Comparison of ENCODE assay signal across 8 cellular contexts in genomic region chr12:49233842-49234526, GRCh38. TPM values are rescaled to one million over a fixed set of nuclear protein-coding genes. Genes with fewer than 3 reads are reported as not detected.
DNase-seq lines count a peak whose midpoint lies in the region; ATAC-seq and TF ChIP-seq lines count a peak whose summit lies in the region.

No MANE protein-coding gene starts in this region.

- H3K36me3 Mint-ChIP-seq in IgD-negative memory B cell = no peaks in the 10 kb centered on the region

- peak overlapping the region; percentile 90 to 98 (median 94) for H3K4me3 Mint-ChIP-seq in IgD-negative memory B cell

- CTCF ChIA-PET in RWPE1 (lab: Yijun Ruan, JAX) = interaction anchor here (0.6 to 1.8 kb wide), 5 partner anchors 20 to 1159 kb away, joined by 3 to 18 read pairs (median 3); partner anchors contain the start of gene TUBA1A

- peak overlapping the region; percentile 89 to 97 (median 90) for H3K27ac Mint-ChIP-seq in IgD-negative memory B cell

- no peaks in the 10 kb centered on the region for H3K9me3 Mint-ChIP-seq in IgD-negative memory B cell

- H3K4me1 ChIP-seq in mesodermal cell (ENCODE audit: control insufficient read depth, insufficient read depth, low read length, poor library complexity, severe bottlenecking) = peaks cover 12% of the 10 kb centered on the region
- H3K4me1 ChIP-seq in stomach smooth muscle (ENCODE audit: control insufficient read depth, insufficient read depth, low read length) = peaks cover 27% of the 10 kb centered on the region

- H3K9ac ChIP-seq in stomach smooth muscle (ENCODE audit: low read length in 2 of 2) = peak overlapping the region; percentile 58 to 78

- H3K9me3 ChIP-seq in mesodermal cell (ENCODE audit: control insufficient read depth, low read length) = no peaks in the 10 kb centered on the region
- no peaks in the 10 kb centered on the region for H3K9me3 ChIP-seq in stomach smooth muscle (ENCODE audit: control insufficient read depth in 2 of 2, low read length in 2 of 2)

- H3K4me1 Mint-ChIP-seq in IgD-negative memory B cell = peaks cover 2 to 7% (median 3%) of the 10 kb centered on the region in 3 donors

- POLR2A ChIA-PET in RWPE1 (lab: Yijun Ruan, JAX; ENCODE audit: low non-redundant PET) = no interaction called here

- no peaks in the 10 kb centered on the region for H3K27me3 Mint-ChIP-seq in IgD-negative memory B cell

- DNase-seq in C1 segment of cervical spinal cord (lab: John Stamatoyannopoulos, UW) (peak in 11 of 14 donors; percentile 53 to 89 (median 70)), RWPE1 (ENCODE audit: low spot score) (no peak), cerebellar cortex (ENCODE audit: low spot score) (peak; percentile 89), NCI-H2196 (lab: John Stamatoyannopoulos, UW; ENCODE audit: unreplicated experiment) (no peak)

- no peaks in the 10 kb centered on the region for H3K36me3 ChIP-seq in mesodermal cell (ENCODE audit: control insufficient read depth, insufficient read depth, low read length)
- H3K36me3 ChIP-seq in stomach smooth muscle (ENCODE audit: control insufficient read depth in 2 of 2, insufficient read depth in 2 of 2, low read length in 2 of 2) = no peaks in the 10 kb centered on the region

- TF ChIP-seq CTCF in RWPE1 (conservative IDR thresholded peaks at IDR 0.05; ENCODE audit: low read depth) = no peak

- no peak for ATAC-seq in HG03378 (IDR thresholded peaks at IDR 0.05; ENCODE audit: unreplicated experiment)

- 79 to 80% methylated on average over 15 to 19 of the region's 19 CpGs for WGBS in mesodermal cell (ENCODE audit: insufficient coverage in 2 of 2), 2 experiments

- H3K4me3 ChIP-seq in mesodermal cell (ENCODE audit: extremely low read depth, insufficient read depth, low read length, poor library complexity, severe bottlenecking) (no peak overlapping the region), stomach smooth muscle (ENCODE audit: low read length in 2 of 2) (peak overlapping the region; percentile 63 to 71)

- peak overlapping the region; percentile 92 for H3K27ac ChIP-seq in RWPE1
- peak overlapping the region; percentile 93 for H3K27ac ChIP-seq in mesodermal cell (ENCODE audit: low read depth, low read length, severe bottlenecking)
- peak overlapping the region; percentile 92 for H3K27ac ChIP-seq in stomach smooth muscle (ENCODE audit: low read length)

- H3K27me3 ChIP-seq in stomach smooth muscle (ENCODE audit: control insufficient read depth in 1 of 2, insufficient read depth in 2 of 2, low read length in 2 of 2) = no peaks in the 10 kb centered on the region

RNA-seq across cellular contexts. Expression of gene TUBA1C, which starts 30.9 kb away (rescaled TPM):
- 41.4 TPM for polyA plus RNA-seq in IgD-negative memory B cell
- polyA plus RNA-seq in mesodermal cell (2013, experiment 1 of 2) = 699 TPM
- polyA plus RNA-seq in mesodermal cell (2013, experiment 2 of 2) = 661 TPM

RNA-seq across cellular contexts. Expression of gene TUBA1A, which starts 45.1 kb away (rescaled TPM):
- 286 TPM for polyA plus RNA-seq in IgD-negative memory B cell
- polyA plus RNA-seq in mesodermal cell (2013, experiment 1 of 2) = 1,545 TPM
- polyA plus RNA-seq in mesodermal cell (2013, experiment 2 of 2) = 1,260 TPM

Comparison
In these comparisons a context has a peak if more than half of its experiments do, and no peak if none do; other contexts are left out.
1. DNase-seq: peak in C1 segment of cervical spinal cord (11 of 14) and cerebellar cortex (single experiment); none in RWPE1 (single experiment) and NCI-H2196 (single experiment).
2. Peak in every context shown above with its lines, with median percentiles within 50 percentile points of each other: H3K27ac ChIP-seq.